8 cellular contexts compared by ENCODE assay signal in the genomic region with DNA sequence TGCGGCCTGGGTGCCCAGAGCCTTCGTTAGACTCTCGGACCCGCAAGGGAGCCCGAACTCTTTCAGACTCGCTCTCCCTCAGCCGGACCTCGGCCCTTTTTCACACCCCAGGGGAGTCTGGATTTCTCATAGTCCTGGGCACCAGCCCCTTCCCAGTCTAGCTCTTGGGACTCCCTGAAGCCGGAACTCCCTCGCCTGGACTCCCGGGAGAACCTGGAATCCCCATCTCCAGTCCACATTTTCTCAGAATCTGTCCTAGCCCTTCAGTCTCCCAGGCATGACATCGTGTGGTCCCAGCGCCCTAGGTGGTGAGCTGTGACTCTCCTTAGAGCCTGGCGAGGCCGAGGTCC. TPM values are rescaled to one million over a fixed set of nuclear protein-coding genes. Genes with fewer than 3 reads are reported as not detected.
DNase-seq lines count a peak whose midpoint lies in the region; ATAC-seq, FAIRE-seq and TF ChIP-seq lines count a peak whose summit lies in the region.

No MANE protein-coding gene starts in this region.

- H3K27me3 ChIP-seq in RWPE2 (ENCODE audit: insufficient read depth, poor library complexity, severe bottlenecking), result no peaks in the 10 kb centered on the region
- H3K27me3 ChIP-seq in small intestine (ENCODE audit: control insufficient read depth in 2 of 2, insufficient read depth in 2 of 2, low read length in 2 of 2), result no peaks in the 10 kb centered on the region

- no peak for TF ChIP-seq CTCF in RWPE2 (IDR thresholded peaks at IDR 0.05; ENCODE audit: poor library complexity, severe bottlenecking)
- TF ChIP-seq CTCF in glutamatergic neuron (IDR thresholded peaks at IDR 0.05; ENCODE audit: partially characterized antibody, unreplicated experiment), result no peak

- FAIRE-seq in small intestine (lab: Jason Lieb, UNC), result no peak

- DNase-seq in NCI-H1092 treated with DMSO at 0.1 percent for 48 hours (lab: John Stamatoyannopoulos, UW) (peak; percentile 31), NCI-H1092 (lab: John Stamatoyannopoulos, UW) (no peak), RWPE2 (ENCODE audit: low spot score) (no peak), glutamatergic neuron (no peak), small intestine (no peak), GM19238 (ENCODE audit: insufficient read length, low spot score) (no peak), globus pallidus (ENCODE audit: low spot score) (no peak)
- DNase-seq in effector CD8-positive, alpha-beta T cell (lab: John Stamatoyannopoulos, UW), result no peak

- H3K27me3 Mint-ChIP-seq in glutamatergic neuron (ENCODE audit: unreplicated experiment), result peaks cover 3% of the 10 kb centered on the region

- no peaks in the 10 kb centered on the region for H3K4me1 ChIP-seq in RWPE2 (ENCODE audit: insufficient read depth, poor library complexity, severe bottlenecking)
- peaks cover 0 to 8% of the 10 kb centered on the region in 2 donors for H3K4me1 ChIP-seq in small intestine (ENCODE audit: control insufficient read depth in 2 of 2, insufficient read depth in 1 of 2, low read depth in 1 of 2, low read length in 1 of 2)

- peak overlapping the region; percentile 48 for H3K27ac Mint-ChIP-seq in glutamatergic neuron (ENCODE audit: unreplicated experiment)

- peak overlapping the region; percentile 57 for H3K4me3 ChIP-seq in RWPE2 (ENCODE audit: severe bottlenecking)
- peak overlapping the region; percentile 63 to 73 for H3K4me3 ChIP-seq in small intestine (ENCODE audit: low read depth in 1 of 2, low read length in 2 of 2)

- no peaks in the 10 kb centered on the region for H3K36me3 Mint-ChIP-seq in glutamatergic neuron (ENCODE audit: unreplicated experiment)

- H3K4me1 Mint-ChIP-seq in glutamatergic neuron (ENCODE audit: low read depth, unreplicated experiment), result peaks cover 12% of the 10 kb centered on the region

- no peaks in the 10 kb centered on the region for H3K9me3 Mint-ChIP-seq in glutamatergic neuron (ENCODE audit: unreplicated experiment)

- no peaks in the 10 kb centered on the region for H3K36me3 ChIP-seq in RWPE2 (ENCODE audit: low read depth)
- H3K36me3 ChIP-seq in small intestine (ENCODE audit: control insufficient read depth in 2 of 2, insufficient read depth in 2 of 2, low read length in 2 of 2), result peaks cover 3 to 5% of the 10 kb centered on the region in 2 donors

- peak overlapping the region; percentile 88 for H3K4me3 Mint-ChIP-seq in glutamatergic neuron (ENCODE audit: unreplicated experiment)

- ATAC-seq in RWPE2 (ENCODE audit: low read depth), result no peak

- H3K27ac ChIP-seq in RWPE2 (ENCODE audit: poor library complexity, severe bottlenecking) (no peak overlapping the region), small intestine (ENCODE audit: low read depth in 1 of 2, low read length in 1 of 2) (peak overlapping the region in 1 of 2 donors; percentile 25)

- H3K9me3 ChIP-seq in RWPE2 (ENCODE audit: severe bottlenecking) (no peaks in the 10 kb centered on the region), small intestine (ENCODE audit: control insufficient read depth, low read depth) (no peaks in the 10 kb centered on the region)

- 9 to 14% (median 13%) methylated on average over 10 to 15 of the region's 15 CpGs for WGBS in small intestine, 3 donors

RNA-seq across cellular contexts. Expression of gene DUSP18, which starts 0.6 kb away (rescaled TPM):
- 8.0 TPM for total RNA-seq in glutamatergic neuron (ENCODE audit: unreplicated experiment)
- polyA plus RNA-seq in small intestine, result 1 to 10 TPM; 4.3 to 9.4 (median 6.0) TPM

RNA-seq across cellular contexts. Expression of gene OSBP2, which starts 26.4 kb away (rescaled TPM):
- total RNA-seq in glutamatergic neuron (ENCODE audit: unreplicated experiment), result 18.3 TPM
- polyA plus RNA-seq in small intestine, result 1 to 10 TPM; 1.3 to 2.2 (median 1.4) TPM

RNA-seq across cellular contexts. Expression of gene SLC35E4, which starts 32.7 kb away (rescaled TPM):
- total RNA-seq in glutamatergic neuron (ENCODE audit: unreplicated experiment), result 5.0 TPM
- polyA plus RNA-seq in small intestine, result 1 to 10 TPM in 2 of 3 donors, under 1 TPM in 1; 0.54 to 2.2 (median 2.1) TPM
